Comparison of ENCODE assay signal across 11 cellular contexts in genomic region chr1:38989979-38990378, GRCh38. TPM values are rescaled to one million over a fixed set of nuclear protein-coding genes. Genes with fewer than 3 reads are reported as not detected.
DNase-seq lines count a peak whose midpoint lies in the region; FAIRE-seq and TF ChIP-seq lines count a peak whose summit lies in the region.
"Had no signal": no experiment of that assay in that cellular context is flagged by ENCODE, and none has a peak within 500 bp of the region (broad histone marks: within the 10 kb centered on the region; RNA-seq: fewer than 3 reads in every experiment).

No MANE protein-coding gene starts in this region.

- intact Hi-C loops in breast epithelium (cut with DNase I; ENCODE audit: low total_unique reads): no loop called here

- DNase-seq in Karpas-422 (no peak), breast epithelium (ENCODE audit: low spot score in 2 of 2) (no peak), dermis blood vessel endothelial cell (no peak), UCSD-AML1 (lab: John Stamatoyannopoulos, UW; ENCODE audit: unreplicated experiment) (no peak), D721Med (ENCODE audit: insufficient read length, low spot score) (no peak), RCC 7860 (ENCODE audit: low spot score) (no peak)
- DNase-seq: NCI-H187 had no signal

- H3K36me3 Mint-ChIP-seq in nephron (ENCODE audit: low read depth): peaks cover 9% of the 10 kb centered on the region

- TF ChIP-seq CTCF in breast epithelium (IDR thresholded peaks at IDR 0.05) (no peak), nephron (IDR thresholded peaks at IDR 0.05; ENCODE audit: unreplicated experiment in 3 of 3) (no peak), D721Med (IDR thresholded peaks at IDR 0.05; ENCODE audit: insufficient read depth, missing control alignments) (no peak)

- no peaks in the 10 kb centered on the region for H3K27me3 ChIP-seq in BLaER1 treated with 17β-estradiol and CSF1 and Interleukin-3, amounts not matched to agents 10 nM and 100 nM
- H3K27me3 ChIP-seq in Karpas-422 (ENCODE audit: low read length) (no peaks in the 10 kb centered on the region), breast epithelium (no peaks in the 10 kb centered on the region)

- H3K79me2 ChIP-seq in Karpas-422 (ENCODE audit: low read length): peaks cover 38% of the 10 kb centered on the region

- H2AFZ ChIP-seq in Karpas-422 (ENCODE audit: low read length): no peak overlapping the region

- peak overlapping the region in 8 of 11 experiments; percentile 82 to 99 (median 97); a peak in 13 of 22 replicates for H3K27ac ChIP-seq in BLaER1 treated with 17β-estradiol and CSF1 and Interleukin-3, amounts not matched to agents 10 nM and 100 nM
- H3K27ac ChIP-seq in Karpas-422 (ENCODE audit: low read length): no peak overlapping the region
- H3K27ac ChIP-seq in breast epithelium: peak overlapping the region; percentile 95

- H3K4me3 Mint-ChIP-seq in nephron: peak overlapping the region; percentile 81 to 88 (median 84)

- H4K20me1 ChIP-seq in BLaER1 treated with 17β-estradiol and CSF1 and Interleukin-3, amounts not matched to agents 10 nM and 100 nM: peaks cover 30 to 38% (median 35%) of the 10 kb centered on the region in 11 experiments
- H4K20me1 ChIP-seq in Karpas-422 (ENCODE audit: insufficient read depth, low read depth, low read length): peaks cover 31% of the 10 kb centered on the region

- no peaks in the 10 kb centered on the region for H3K9me3 Mint-ChIP-seq in nephron

- H3K4me1 Mint-ChIP-seq in nephron: peaks cover 31% of the 10 kb centered on the region

- FAIRE-seq in D721Med (lab: Jason Lieb, UNC) (no peak), RCC 7860 (lab: Jason Lieb, UNC) (no peak)
- FAIRE-seq: bronchial epithelial cell, islet of Langerhans had no signal

- H3K4me1 ChIP-seq in BLaER1 treated with 17β-estradiol and CSF1 and Interleukin-3, amounts not matched to agents 10 nM and 100 nM: peaks cover 29 to 41% (median 36%) of the 10 kb centered on the region in 10 experiments
- H3K4me1 ChIP-seq in Karpas-422 (ENCODE audit: low read length) (peaks cover 22% of the 10 kb centered on the region), breast epithelium (no peaks in the 10 kb centered on the region)

- peak overlapping the region in 3 of 10 experiments; percentile 80 to 98 (median 98); a peak in 2 of 20 replicates for H3K4me3 ChIP-seq in BLaER1 treated with 17β-estradiol and CSF1 and Interleukin-3, amounts not matched to agents 10 nM and 100 nM
- H3K4me3 ChIP-seq in Karpas-422 (ENCODE audit: low read length) (peak overlapping the region; percentile 59), breast epithelium (no peak overlapping the region)

- no peaks in the 10 kb centered on the region for H3K27me3 Mint-ChIP-seq in nephron (ENCODE audit: low read depth)

- peak overlapping the region in 10 of 11 experiments; percentile 81 to 99 (median 98); a peak in 12 of 22 replicates for H3K9ac ChIP-seq in BLaER1 treated with 17β-estradiol and CSF1 and Interleukin-3, amounts not matched to agents 10 nM and 100 nM
- peak overlapping the region; percentile 63; the same call in 1 of the 2 replicates for H3K9ac ChIP-seq in Karpas-422 (ENCODE audit: low read length)

- H3K36me3 ChIP-seq in BLaER1 treated with 17β-estradiol and CSF1 and Interleukin-3, amounts not matched to agents 10 nM and 100 nM: peaks cover 19 to 26% (median 22%) of the 10 kb centered on the region in 11 experiments
- H3K36me3 ChIP-seq in Karpas-422 (ENCODE audit: insufficient read depth, low read length) (peaks cover 11% of the 10 kb centered on the region; the same call in 1 of the 2 replicates), breast epithelium (no peaks in the 10 kb centered on the region)

- TF ChIP-seq POLR2A in breast epithelium (IDR thresholded peaks at IDR 0.05): no peak

- no peaks in the 10 kb centered on the region for H3K9me3 ChIP-seq in BLaER1 treated with 17β-estradiol and CSF1 and Interleukin-3, amounts not matched to agents 10 nM and 100 nM (replicated peaks in 1 of 11)
- H3K9me3 ChIP-seq in Karpas-422 (ENCODE audit: low read length) (no peaks in the 10 kb centered on the region), breast epithelium (no peaks in the 10 kb centered on the region)

- peak overlapping the region; percentile 65 to 87 (median 76) for H3K4me2 ChIP-seq in BLaER1 treated with 17β-estradiol and CSF1 and Interleukin-3, amounts not matched to agents 10 nM and 100 nM
- peak overlapping the region; percentile 70 for H3K4me2 ChIP-seq in Karpas-422 (ENCODE audit: low read depth, low read length, poor library complexity, severe bottlenecking)

- no peaks in the 10 kb centered on the region for H3K9me2 ChIP-seq in Karpas-422 (replicated peaks; ENCODE audit: insufficient read depth, low read length)

- H3K27ac Mint-ChIP-seq in nephron: peak overlapping the region; percentile 94 to 97 (median 94)

RNA-seq across cellular contexts. Expression of gene AKIRIN1, which starts 1.1 kb away (rescaled TPM):
- 81.3 and 131 TPM in 2 replicates for total RNA-seq in Karpas-422 (2014; rRNA removed; shearing (Covaris generic); ENCODE audit: low replicate concordance)
- 10 to 100 TPM; 34.7 to 35.1 (median 34.8) TPM for total RNA-seq in breast epithelium
- total RNA-seq in dermis blood vessel endothelial cell: 40.3 and 52.0 TPM in 2 replicates

RNA-seq across cellular contexts. Expression of gene NDUFS5, which starts 36.2 kb away (rescaled TPM):
- total RNA-seq in Karpas-422 (2014; rRNA removed; shearing (Covaris generic); ENCODE audit: low replicate concordance): 259 and 372 TPM in 2 replicates
- total RNA-seq in breast epithelium (100 to 1,000 TPM; 299 to 582 (median 393) TPM), dermis blood vessel endothelial cell (530 and 620 TPM in 2 replicates)

RNA-seq across cellular contexts. Expression of gene RHBDL2, which starts 48.3 kb away (rescaled TPM):
- total RNA-seq in Karpas-422 (2014; rRNA removed; shearing (Covaris generic); ENCODE audit: low replicate concordance): not detected in 2 replicates
- total RNA-seq in breast epithelium: 1 to 10 TPM in 1 of 3 donors, under 1 TPM in 2; 0.16 to 1.6 (median 0.33) TPM
- 0.28 and 0.51 TPM in 2 replicates for total RNA-seq in dermis blood vessel endothelial cell
